ENCODE assay signal across 13 cellular contexts in genomic region chr4:8377103-8378075, GRCh38.
DNase-seq lines count a peak whose midpoint lies in the region; ATAC-seq, FAIRE-seq and TF ChIP-seq lines count a peak whose summit lies in the region.
"Had no signal": no experiment of that assay in that cellular context is flagged by ENCODE, and none has a peak within 500 bp of the region (broad histone marks: within the 10 kb centered on the region; RNA-seq: fewer than 3 reads in every experiment).

No MANE protein-coding gene starts in this region.

- H2AFZ ChIP-seq in neuronal stem cell (ENCODE audit: low read length) (no peak overlapping the region), HepG2 (ENCODE audit: low read length) (no peak overlapping the region)

- TF ChIP-seq CTCF in CD14-positive monocyte (IDR thresholded peaks at IDR 0.05) (no peak), HepG2 (CRISPR knock-in tag; IDR thresholded peaks at IDR 0.05) (no peak)

- TF ChIP-seq EP300 in HepG2 (IDR thresholded peaks at IDR 0.05; ENCODE audit: low read depth in 2 of 2, low read length in 2 of 2) (no peak), HepG2 (CRISPR knock-in tag; IDR thresholded peaks at IDR 0.05; ENCODE audit: borderline replicate concordance) (no peak)

- no peak for TF ChIP-seq RAD21 in HepG2 (CRISPR knock-in tag; IDR thresholded peaks at IDR 0.05)

- in situ Hi-C loops in HepG2 (cut with HindIII; ENCODE audit: extremely low pct_ligation_motif_present, low pct_unique_long_range_greater_than_20kb) = no loop called here

- H3K27me3 ChIP-seq in neuronal stem cell (ENCODE audit: control insufficient read depth in 3 of 3, insufficient read depth in 3 of 3, low read depth in 1 of 3, low read length in 3 of 3) (no peaks in the 10 kb centered on the region), HepG2 (ENCODE audit: control insufficient read depth in 1 of 2, insufficient read depth in 2 of 2, low read length in 2 of 2) (no peaks in the 10 kb centered on the region)

- H3K36me3 ChIP-seq in neuronal stem cell (replicated peaks in 1 of 2; ENCODE audit: control insufficient read depth in 2 of 2, insufficient read depth in 2 of 2, low read length in 2 of 2) = no peaks in the 10 kb centered on the region
- H3K36me3 ChIP-seq in HepG2 (replicated peaks in 1 of 2; ENCODE audit: control insufficient read depth in 1 of 2, insufficient read depth in 2 of 2, low read length in 2 of 2) = no peaks in the 10 kb centered on the region

- POLR2A ChIA-PET in HepG2 (lab: Yijun Ruan, JAX) = no interaction called here

- intact Hi-C loops in CD14-positive monocyte (cut with micrococcal nuclease) (no loop called here), HepG2 (cut with micrococcal nuclease; ENCODE audit: unreplicated experiment) (no loop called here)

- no peaks in the 10 kb centered on the region for H3K79me1 ChIP-seq in neuronal stem cell (ENCODE audit: low read depth, low read length)

- no peak for FAIRE-seq in HepG2 (lab: Jason Lieb, UNC)
- FAIRE-seq: HTR-8/SVneo had no signal

- H3K9me3 ChIP-seq in neuronal stem cell (replicated peaks in 1 of 2; ENCODE audit: control insufficient read depth in 2 of 2, insufficient read depth in 1 of 2, low read depth in 1 of 2, low read length in 2 of 2) (no peaks in the 10 kb centered on the region), HepG2 (ENCODE audit: low read length) (no peaks in the 10 kb centered on the region)

- H3K4me1 Mint-ChIP-seq in CD14-positive monocyte = no peaks in the 10 kb centered on the region

- TF ChIP-seq POLR2A in HepG2 (IDR thresholded peaks at IDR 0.05; ENCODE audit: insufficient read depth in 1 of 2, low read depth in 2 of 2, low read length in 2 of 2) = no peak

- BruUV-seq in HepG2 (replicated peaks; lab: Mats Ljungman, UMichigan) = no TSS peak

- CTCF ChIA-PET in HepG2 (lab: Yijun Ruan, JAX; ENCODE audit: low intra/inter-chr PET ratio, low total read pairs) = no interaction called here

- WGBS in neuronal stem cell (ENCODE audit: extremely low coverage in 2 of 2, insufficient read length in 2 of 2, insufficient replicate concordance in 1 of 2), 2 donors = no CpG with 5 or more reads among the region's 39 CpGs
- WGBS in HepG2 (ENCODE audit: low lambda C conversion rate) = 94% methylated on average over 25 of the region's 39 CpGs

- peak overlapping the region; percentile 58 for H2BK120ac ChIP-seq in neuronal stem cell (ENCODE audit: low read depth, low read length)

- H2AK5ac ChIP-seq in neuronal stem cell (ENCODE audit: low read depth, low read length) = peak overlapping the region; percentile 36

- H3K18ac ChIP-seq in neuronal stem cell (ENCODE audit: low read length) = peak overlapping the region; percentile 24

- peak overlapping the region; percentile 42 for H2BK5ac ChIP-seq in neuronal stem cell (ENCODE audit: low read length)

- DNase-seq in Ammon's horn (ENCODE audit: low spot score) (peak; percentile 54), CD14-positive monocyte (ENCODE audit: low spot score) (peak; percentile 36), cerebellar cortex (ENCODE audit: low spot score) (peak; percentile 23), neuronal stem cell (ENCODE audit: low spot score) (no peak), NOMO-1 treated with DMSO at 0.1 percent for 48 hours (lab: John Stamatoyannopoulos, UW; ENCODE audit: unreplicated experiment) (no peak), HepG2 (ENCODE audit: low spot score) (no peak)
- DNase-seq in stimulated activated CD4-positive, alpha-beta T cell treated with anti-CD3 and anti-CD28 coated beads, Interleukin-1b, Interleukin-23, amount 100 ng/mL, for 48 hours = no peak
- DNase-seq: EL, KBM-7, NCI-H1048, NCI-H2081 treated with DMSO at 0.1 percent for 48 hours, NCI-H524 had no signal

- peak overlapping the region in 1 of 7 donors; percentile 35 for H3K27ac Mint-ChIP-seq in CD14-positive monocyte

- H3K14ac ChIP-seq in neuronal stem cell (ENCODE audit: low read length) = peak overlapping the region; percentile 73

- H3K36me3 Mint-ChIP-seq in CD14-positive monocyte = peaks cover 25 to 30% of the 10 kb centered on the region in 2 donors

- H3K23ac ChIP-seq in neuronal stem cell (ENCODE audit: low read depth, low read length, poor library complexity) = peak overlapping the region; percentile 60

- H2BK12ac ChIP-seq in neuronal stem cell (ENCODE audit: low read length) = no peak overlapping the region

- peaks cover 0 to 3% (median 0%) of the 10 kb centered on the region in 3 donors for H3K27me3 Mint-ChIP-seq in CD14-positive monocyte (ENCODE audit: low read depth in 3 of 3)

- H3K4me2 ChIP-seq in neuronal stem cell (ENCODE audit: insufficient read depth, low read length, poor library complexity, severe bottlenecking) = no peak overlapping the region
- H3K4me2 ChIP-seq in HepG2 (ENCODE audit: low read depth, low read length) = no peak overlapping the region

- no peaks in the 10 kb centered on the region for H3K9me3 Mint-ChIP-seq in CD14-positive monocyte

- no peaks in the 10 kb centered on the region for H3K79me2 ChIP-seq in HepG2 (ENCODE audit: insufficient read depth, low read length)

- H3K4ac ChIP-seq in neuronal stem cell (ENCODE audit: low read length) = no peak overlapping the region

- no peak overlapping the region for H4K91ac ChIP-seq in neuronal stem cell (ENCODE audit: low read depth, low read length, poor library complexity)

- no peak overlapping the region for H3K4me3 ChIP-seq in neuronal stem cell (ENCODE audit: low read length in 2 of 2)
- no peak overlapping the region for H3K4me3 ChIP-seq in HepG2 (replicated peaks in 1 of 3; ENCODE audit: insufficient read depth in 1 of 3, low read depth in 2 of 3, low read length in 3 of 3)

- H3K9ac ChIP-seq in neuronal stem cell (ENCODE audit: low read depth, low read length, poor library complexity) (peak overlapping the region; percentile 50), HepG2 (ENCODE audit: insufficient read depth, low read depth, low read length) (no peak overlapping the region)

- ATAC-seq in HepG2 = no peak

- peaks cover 0 to 2% of the 10 kb centered on the region in 2 donors for H3K4me1 ChIP-seq in neuronal stem cell (ENCODE audit: control insufficient read depth in 2 of 2, insufficient read depth in 1 of 2, low read depth in 1 of 2, low read length in 2 of 2)
- peaks cover 15% of the 10 kb centered on the region for H3K4me1 ChIP-seq in HepG2 (ENCODE audit: insufficient read depth, low read length)

- H4K20me1 ChIP-seq in HepG2 (ENCODE audit: insufficient read depth, low read length) = no peaks in the 10 kb centered on the region

- H4K8ac ChIP-seq in neuronal stem cell (ENCODE audit: low read depth, low read length) = no peak overlapping the region

- no peak overlapping the region for H2BK15ac ChIP-seq in neuronal stem cell (ENCODE audit: low read length)

- H3K27ac ChIP-seq in neuronal stem cell (replicated peaks; ENCODE audit: low read length) (no peak overlapping the region), HepG2 (ENCODE audit: extremely low read length, insufficient read depth, low read length) (no peak overlapping the region)

- H3K4me3 Mint-ChIP-seq in CD14-positive monocyte = no peak overlapping the region

TF ChIP-seq in HepG2, 621 proteins besides CTCF, POLR2A, EP300 and RAD21:
- TF ChIP-seq ZKSCAN5 (CRISPR knock-in tag; IDR thresholded peaks at IDR 0.05) (no peak), EEA1 (CRISPR knock-in tag; IDR thresholded peaks at IDR 0.05; ENCODE audit: borderline replicate concordance) (no peak), NR0B2 (CRISPR knock-in tag; IDR thresholded peaks at IDR 0.05) (no peak), ZNF737 (CRISPR knock-in tag; IDR thresholded peaks at IDR 0.05; ENCODE audit: borderline replicate concordance) (no peak), CENPBD1 (CRISPR knock-in tag; IDR thresholded peaks at IDR 0.05; ENCODE audit: borderline replicate concordance, low read depth) (no peak), NBN (conservative IDR thresholded peaks at IDR 0.05) (no peak), ZNF547 (CRISPR knock-in tag; IDR thresholded peaks at IDR 0.05) (no peak), PAXIP1 (CRISPR knock-in tag; conservative IDR thresholded peaks at IDR 0.05) (no peak), PAX8 (CRISPR knock-in tag; IDR thresholded peaks at IDR 0.05; ENCODE audit: borderline replicate concordance) (no peak)

Comparison
In these comparisons a context has a peak if more than half of its experiments do, and no peak if none do; other contexts are left out.
1. DNase-seq: peak in Ammon's horn (single experiment), CD14-positive monocyte (single experiment) and cerebellar cortex (single experiment); none in neuronal stem cell (single experiment), NOMO-1 treated with DMSO at 0.1 percent for 48 hours (single experiment), stimulated activated CD4-positive, alpha-beta T cell treated with anti-CD3 and anti-CD28 coated beads, Interleukin-1b, Interleukin-23, amount 100 ng/mL, for 48 hours (single experiment) and HepG2 (single experiment).